1 cellular context compared by ENCODE assay signal in genomic region chr5:112529525-112529924, GRCh38.
TF ChIP-seq lines count a peak whose summit lies in the region.

No MANE protein-coding gene starts in this region.

TF ChIP-seq in GM23338, 12 proteins besides CTCF, POLR2A, EP300 and RAD21 (continued from another document):
- TF ChIP-seq, protein P1, sequence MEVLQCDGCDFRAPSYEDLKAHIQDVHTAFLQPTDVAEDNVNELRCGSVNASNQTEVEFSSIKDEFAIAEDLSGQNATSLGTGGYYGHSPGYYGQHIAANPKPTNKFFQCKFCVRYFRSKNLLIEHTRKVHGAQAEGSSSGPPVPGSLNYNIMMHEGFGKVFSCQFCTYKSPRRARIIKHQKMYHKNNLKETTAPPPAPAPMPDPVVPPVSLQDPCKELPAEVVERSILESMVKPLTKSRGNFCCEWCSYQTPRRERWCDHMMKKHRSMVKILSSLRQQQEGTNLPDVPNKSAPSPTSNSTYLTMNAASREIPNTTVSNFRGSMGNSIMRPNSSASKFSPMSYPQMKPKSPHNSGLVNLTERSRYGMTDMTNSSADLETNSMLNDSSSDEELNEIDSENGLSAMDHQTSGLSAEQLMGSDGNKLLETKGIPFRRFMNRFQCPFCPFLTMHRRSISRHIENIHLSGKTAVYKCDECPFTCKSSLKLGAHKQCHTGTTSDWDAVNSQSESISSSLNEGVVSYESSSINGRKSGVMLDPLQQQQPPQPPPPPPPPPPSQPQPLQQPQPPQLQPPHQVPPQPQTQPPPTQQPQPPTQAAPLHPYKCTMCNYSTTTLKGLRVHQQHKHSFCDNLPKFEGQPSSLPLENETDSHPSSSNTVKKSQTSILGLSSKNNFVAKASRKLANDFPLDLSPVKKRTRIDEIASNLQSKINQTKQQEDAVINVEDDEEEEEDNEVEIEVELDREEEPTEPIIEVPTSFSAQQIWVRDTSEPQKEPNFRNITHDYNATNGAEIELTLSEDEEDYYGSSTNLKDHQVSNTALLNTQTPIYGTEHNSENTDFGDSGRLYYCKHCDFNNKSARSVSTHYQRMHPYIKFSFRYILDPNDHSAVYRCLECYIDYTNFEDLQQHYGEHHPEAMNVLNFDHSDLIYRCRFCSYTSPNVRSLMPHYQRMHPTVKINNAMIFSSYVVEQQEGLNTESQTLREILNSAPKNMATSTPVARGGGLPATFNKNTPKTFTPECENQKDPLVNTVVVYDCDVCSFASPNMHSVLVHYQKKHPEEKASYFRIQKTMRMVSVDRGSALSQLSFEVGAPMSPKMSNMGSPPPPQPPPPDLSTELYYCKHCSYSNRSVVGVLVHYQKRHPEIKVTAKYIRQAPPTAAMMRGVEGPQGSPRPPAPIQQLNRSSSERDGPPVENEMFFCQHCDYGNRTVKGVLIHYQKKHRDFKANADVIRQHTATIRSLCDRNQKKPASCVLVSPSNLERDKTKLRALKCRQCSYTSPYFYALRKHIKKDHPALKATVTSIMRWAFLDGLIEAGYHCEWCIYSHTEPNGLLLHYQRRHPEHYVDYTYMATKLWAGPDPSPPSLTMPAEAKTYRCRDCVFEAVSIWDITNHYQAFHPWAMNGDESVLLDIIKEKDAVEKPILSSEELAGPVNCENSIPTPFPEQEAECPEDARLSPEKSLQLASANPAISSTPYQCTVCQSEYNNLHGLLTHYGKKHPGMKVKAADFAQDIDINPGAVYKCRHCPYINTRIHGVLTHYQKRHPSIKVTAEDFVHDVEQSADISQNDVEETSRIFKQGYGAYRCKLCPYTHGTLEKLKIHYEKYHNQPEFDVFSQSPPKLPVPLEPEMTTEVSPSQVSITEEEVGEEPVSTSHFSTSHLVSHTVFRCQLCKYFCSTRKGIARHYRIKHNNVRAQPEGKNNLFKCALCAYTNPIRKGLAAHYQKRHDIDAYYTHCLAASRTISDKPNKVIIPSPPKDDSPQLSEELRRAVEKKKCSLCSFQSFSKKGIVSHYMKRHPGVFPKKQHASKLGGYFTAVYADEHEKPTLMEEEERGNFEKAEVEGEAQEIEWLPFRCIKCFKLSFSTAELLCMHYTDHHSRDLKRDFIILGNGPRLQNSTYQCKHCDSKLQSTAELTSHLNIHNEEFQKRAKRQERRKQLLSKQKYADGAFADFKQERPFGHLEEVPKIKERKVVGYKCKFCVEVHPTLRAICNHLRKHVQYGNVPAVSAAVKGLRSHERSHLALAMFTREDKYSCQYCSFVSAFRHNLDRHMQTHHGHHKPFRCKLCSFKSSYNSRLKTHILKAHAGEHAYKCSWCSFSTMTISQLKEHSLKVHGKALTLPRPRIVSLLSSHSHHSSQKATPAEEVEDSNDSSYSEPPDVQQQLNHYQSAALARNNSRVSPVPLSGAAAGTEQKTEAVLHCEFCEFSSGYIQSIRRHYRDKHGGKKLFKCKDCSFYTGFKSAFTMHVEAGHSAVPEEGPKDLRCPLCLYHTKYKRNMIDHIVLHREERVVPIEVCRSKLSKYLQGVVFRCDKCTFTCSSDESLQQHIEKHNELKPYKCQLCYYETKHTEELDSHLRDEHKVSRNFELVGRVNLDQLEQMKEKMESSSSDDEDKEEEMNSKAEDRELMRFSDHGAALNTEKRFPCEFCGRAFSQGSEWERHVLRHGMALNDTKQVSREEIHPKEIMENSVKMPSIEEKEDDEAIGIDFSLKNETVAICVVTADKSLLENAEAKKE (CRISPR knock-in tag; IDR thresholded peaks at IDR 0.05): no peak
- no peak for TF ChIP-seq POLR2AphosphoS5 (IDR thresholded peaks at IDR 0.05; ENCODE audit: low read depth)
- no peak for TF ChIP-seq STAT1 (IDR thresholded peaks at IDR 0.05; ENCODE audit: unreplicated experiment)
- no peak for TF ChIP-seq JUNB (IDR thresholded peaks at IDR 0.05; ENCODE audit: unreplicated experiment)
- TF ChIP-seq ZNF331 (CRISPR knock-in tag; IDR thresholded peaks at IDR 0.05; ENCODE audit: low read depth): no peak
- TF ChIP-seq ETS1 (IDR thresholded peaks at IDR 0.05): no peak
- TF ChIP-seq NANOG (IDR thresholded peaks at IDR 0.05; ENCODE audit: borderline replicate concordance): no peak
- TF ChIP-seq EZH2phosphoT487 (IDR thresholded peaks at IDR 0.05; ENCODE audit: unreplicated experiment): no peak
- no peak for TF ChIP-seq EZH2 (IDR thresholded peaks at IDR 0.05; ENCODE audit: low read depth, unreplicated experiment)
- TF ChIP-seq ZNF114 (CRISPR knock-in tag; IDR thresholded peaks at IDR 0.05): no peak
